Comparison of ENCODE assay signal across 10 cellular contexts in the genomic region with DNA sequence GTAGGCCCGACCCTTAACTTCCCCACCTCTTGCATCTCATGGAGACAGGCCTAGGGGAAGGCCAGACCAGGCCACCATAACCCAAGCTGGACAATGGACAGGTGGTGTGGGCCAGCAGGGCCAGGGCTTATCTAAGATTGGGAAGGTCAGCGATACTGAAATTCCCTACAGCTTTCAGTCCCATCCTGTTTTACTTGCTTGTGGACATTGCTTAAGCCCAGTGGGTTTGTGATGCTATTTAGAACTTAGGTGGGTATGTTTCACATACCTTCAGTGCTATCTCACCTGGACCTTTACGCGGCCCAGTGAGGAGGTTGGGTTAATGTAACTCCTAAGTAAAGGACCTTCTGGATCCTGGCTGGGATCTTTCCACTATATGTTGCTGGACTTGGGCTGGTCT. TPM values are rescaled to one million over a fixed set of nuclear protein-coding genes. Genes with fewer than 3 reads are reported as not detected.
DNase-seq lines count a peak whose midpoint lies in the region; ATAC-seq and TF ChIP-seq lines count a peak whose summit lies in the region.
"Had no signal": no experiment of that assay in that cellular context is flagged by ENCODE, and none has a peak within 500 bp of the region (broad histone marks: within the 10 kb centered on the region; RNA-seq: fewer than 3 reads in every experiment).

No MANE protein-coding gene starts in this region.

- peak overlapping the region; percentile 84 for H3K4me2 ChIP-seq in SU-DHL-6 (ENCODE audit: low read depth, low read length, poor library complexity, severe bottlenecking)

- peaks cover 9% of the 10 kb centered on the region; the same call in 1 of the 2 replicates for H3F3A ChIP-seq in SU-DHL-6 (ENCODE audit: insufficient read depth)

- no peaks in the 10 kb centered on the region for H4K20me1 ChIP-seq in SU-DHL-6 (ENCODE audit: low read depth, low read length)

- H3K4me1 ChIP-seq in prostate gland (replicated peaks), result peaks cover 12% of the 10 kb centered on the region

- ATAC-seq in GM21825 (IDR thresholded peaks at IDR 0.05; ENCODE audit: unreplicated experiment), result no peak

- H3K9me2 ChIP-seq in SU-DHL-6 (replicated peaks; ENCODE audit: insufficient read depth, low read length), result no peaks in the 10 kb centered on the region

- no peaks in the 10 kb centered on the region for H3K36me3 ChIP-seq in SU-DHL-6 (ENCODE audit: low read length)
- no peaks in the 10 kb centered on the region for H3K36me3 ChIP-seq in prostate gland

- no peak overlapping the region for H2AFZ ChIP-seq in SU-DHL-6 (ENCODE audit: low read depth, low read length, severe bottlenecking)

- 75% methylated on average over 4 of the region's 4 CpGs for WGBS in prostate gland

- no peak for DNase-seq in GM12864 (ENCODE audit: low read depth)
- DNase-seq in fibroblast of pulmonary artery (ENCODE audit: low read depth), result no peak
- no peak for DNase-seq in prostate gland (ENCODE audit: low spot score)
- DNase-seq in SIG-M5 (lab: John Stamatoyannopoulos, UW), result no peak
- no peak for DNase-seq in NCI-H1417 (lab: John Stamatoyannopoulos, UW)
- DNase-seq in NCI-H748 (lab: John Stamatoyannopoulos, UW; ENCODE audit: unreplicated experiment), result no peak
- DNase-seq: amniotic stem cell, posterior cingulate gyrus had no signal

- H3K27me3 ChIP-seq in SU-DHL-6 (ENCODE audit: low read length), result no peaks in the 10 kb centered on the region
- no peaks in the 10 kb centered on the region for H3K27me3 ChIP-seq in prostate gland (replicated peaks; ENCODE audit: insufficient read depth)

- intact Hi-C loops in prostate gland (cut with DNase I), result no loop called here

- peaks cover 33% of the 10 kb centered on the region for H3K79me2 ChIP-seq in SU-DHL-6 (ENCODE audit: insufficient read depth, low read length)

- TF ChIP-seq CTCF in GM12864 (IDR thresholded peaks at IDR 0.05; ENCODE audit: low read depth, low read length, missing control alignments) (no peak), SU-DHL-6 (IDR thresholded peaks at IDR 0.05; ENCODE audit: insufficient read depth, low read length, poor library complexity, severe bottlenecking) (no peak), fibroblast of pulmonary artery (IDR thresholded peaks at IDR 0.05; ENCODE audit: low read length, missing control alignments) (no peak), prostate gland (IDR thresholded peaks at IDR 0.05) (no peak)

- H3K27ac ChIP-seq in SU-DHL-6 (ENCODE audit: low read depth, low read length), result peak overlapping the region; percentile 75; the same call in 1 of the 2 replicates
- H3K27ac ChIP-seq in prostate gland, result peak overlapping the region; percentile 77 to 86

- peak overlapping the region; percentile 81 for H3K9ac ChIP-seq in SU-DHL-6 (ENCODE audit: low read length)

- H3K4me3 ChIP-seq in GM12864 (ENCODE audit: low read depth, low read length) (peak overlapping the region; percentile 71), SU-DHL-6 (ENCODE audit: insufficient read depth, low read length, poor library complexity, severe bottlenecking) (peak overlapping the region; percentile 59), fibroblast of pulmonary artery (replicated peaks; ENCODE audit: low read depth, low read length) (peak overlapping the region; percentile 94), prostate gland (peak overlapping the region in 1 of 2 donors; percentile 71)

- TF ChIP-seq POLR2A in prostate gland (IDR thresholded peaks at IDR 0.05), result no peak

- no peaks in the 10 kb centered on the region for H3K9me3 ChIP-seq in SU-DHL-6 (ENCODE audit: insufficient read depth, low read length)
- no peaks in the 10 kb centered on the region for H3K9me3 ChIP-seq in prostate gland

RNA-seq across cellular contexts. Expression of a gene that starts 1.7 kb away (rescaled TPM):
- total RNA-seq in prostate gland, result 100 to 1,000 TPM in 1 of 2 donors, 10 to 100 TPM in 1; 67.5 to 213 TPM

RNA-seq across cellular contexts. Expression of a gene that starts 13.0 kb away (rescaled TPM):
- total RNA-seq in prostate gland, result 10 to 100 TPM; 15.0 to 38.7 TPM

RNA-seq across cellular contexts. Expression of a gene that starts 37.1 kb away (rescaled TPM):
- total RNA-seq in prostate gland, result 10 to 100 TPM; 12.8 to 18.4 TPM

RNA-seq across cellular contexts. Expression of a gene that starts 37.4 kb away (rescaled TPM):
- 10 to 100 TPM; 34.8 to 82.9 TPM for total RNA-seq in prostate gland
